Comparison of ENCODE assay signal across 11 cellular contexts in the genomic region with DNA sequence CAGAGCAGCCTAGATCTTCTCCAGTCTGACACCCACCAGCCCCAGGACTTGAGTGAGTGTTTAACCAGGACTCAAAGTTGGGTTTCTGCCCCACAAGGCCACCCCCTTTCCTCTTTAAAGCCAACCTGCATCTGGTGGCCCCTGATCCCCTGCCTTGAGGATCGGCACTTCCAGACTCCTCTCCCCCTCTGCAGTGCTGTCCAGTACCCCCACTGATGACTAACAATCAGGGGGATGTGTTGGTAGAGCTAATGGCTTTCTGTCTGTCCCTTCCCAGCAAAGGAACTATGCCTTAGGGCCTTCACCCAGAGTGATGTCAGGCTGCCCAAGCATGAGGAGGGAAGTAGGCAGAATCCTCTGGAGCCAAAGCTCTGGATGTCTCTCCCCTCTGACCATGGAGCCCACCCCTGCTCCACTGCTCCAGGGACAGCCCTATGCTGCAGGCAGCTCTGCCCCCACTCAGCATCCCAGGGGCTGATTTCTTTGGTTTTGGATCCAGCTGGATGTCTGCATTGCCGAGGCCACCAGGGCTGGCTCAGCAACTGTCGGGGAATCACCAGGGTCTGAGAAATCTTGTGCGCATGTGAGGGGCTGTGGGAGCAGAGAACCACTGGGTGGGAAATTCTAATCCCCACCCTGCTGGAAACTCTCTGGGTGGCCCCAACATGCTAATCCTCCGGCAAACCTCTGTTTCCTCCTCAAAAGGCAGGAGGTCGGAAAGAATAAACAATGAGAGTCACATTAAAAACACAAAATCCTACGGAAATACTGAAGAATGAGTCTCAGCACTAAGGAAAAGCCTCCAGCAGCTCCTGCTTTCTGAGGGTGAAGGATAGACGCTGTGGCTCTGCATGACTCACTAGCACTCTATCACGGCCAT. TPM values are rescaled to one million over a fixed set of nuclear protein-coding genes. Genes with fewer than 3 reads are reported as not detected.
DNase-seq lines count a peak whose midpoint lies in the region; ATAC-seq and TF ChIP-seq lines count a peak whose summit lies in the region.
"Had no signal": no experiment of that assay in that cellular context is flagged by ENCODE, and none has a peak within 500 bp of the region (broad histone marks: within the 10 kb centered on the region; RNA-seq: fewer than 3 reads in every experiment).

No MANE protein-coding gene starts in this region.

- H3K27ac Mint-ChIP-seq in natural killer cell treated with Interleukin-12 subunit alpha and Interleukin-12 subunit beta and Interleukin-15 and Interleukin-18, amount 100 ng/mL, for 72 hours: peak overlapping the region; percentile 90 to 98
- peak overlapping the region in 1 of 2 donors; percentile 57 for H3K27ac Mint-ChIP-seq in natural killer cell

- H3K9me3 Mint-ChIP-seq in natural killer cell treated with Interleukin-12 subunit alpha and Interleukin-12 subunit beta and Interleukin-15 and Interleukin-18, amount 100 ng/mL, for 72 hours: no peaks in the 10 kb centered on the region
- H3K9me3 Mint-ChIP-seq in natural killer cell: no peaks in the 10 kb centered on the region

- peak overlapping the region; percentile 63 for H3K4me3 Mint-ChIP-seq in natural killer cell treated with Interleukin-12 subunit alpha and Interleukin-12 subunit beta and Interleukin-15 and Interleukin-18, amount 100 ng/mL, for 72 hours
- no peak overlapping the region for H3K4me3 Mint-ChIP-seq in natural killer cell

- in situ Hi-C loops in brain microvascular endothelial cell (cut with HindIII; ENCODE audit: low pct_ligation_motif_present, low sequenced_read_pairs): no loop called here

- H3K9me3 ChIP-seq in lung (ENCODE audit: control insufficient read depth in 2 of 2, insufficient read depth in 1 of 2, low read length in 1 of 2) (no peaks in the 10 kb centered on the region), aorta (ENCODE audit: control insufficient read depth, low read length) (no peaks in the 10 kb centered on the region)

- TF ChIP-seq CTCF in natural killer cell (IDR thresholded peaks at IDR 0.05) (no peak), brain microvascular endothelial cell (IDR thresholded peaks at IDR 0.05; ENCODE audit: low read depth, low read length, missing control alignments) (peak; percentile 24), lung (IDR thresholded peaks at IDR 0.05; ENCODE audit: control extremely low read depth, extremely low read depth) (no peak)

- no peaks in the 10 kb centered on the region for H3K27me3 ChIP-seq in brain microvascular endothelial cell (replicated peaks)
- no peaks in the 10 kb centered on the region for H3K27me3 ChIP-seq in lung (ENCODE audit: control insufficient read depth, insufficient read depth)
- H3K27me3 ChIP-seq in aorta (ENCODE audit: control insufficient read depth in 1 of 2, insufficient read depth in 2 of 2, low read length in 1 of 2): no peaks in the 10 kb centered on the region

- peak overlapping the region; percentile 71 for H3K27ac ChIP-seq in brain microvascular endothelial cell
- H3K27ac ChIP-seq in lung (ENCODE audit: low read depth in 1 of 2, low read length in 1 of 2): peak overlapping the region; percentile 0 to 45
- H3K27ac ChIP-seq in aorta (ENCODE audit: low read depth in 1 of 2, low read length in 2 of 2): peak overlapping the region in 1 of 2 donors; percentile 27
- H3K27ac ChIP-seq in substantia nigra (ENCODE audit: low read depth, low read length, poor library complexity, severe bottlenecking): no peak overlapping the region

- no peak for DNase-seq in natural killer cell treated with Interleukin-12 subunit alpha and Interleukin-12 subunit beta and Interleukin-15 and Interleukin-18, amount 100 ng/mL, for 72 hours (ENCODE audit: low spot score)
- DNase-seq in natural killer cell (no peak), brain microvascular endothelial cell (peak; percentile 84), lung (ENCODE audit: low spot score) (no peak), aorta (peak in 1 of 2 donors; percentile 55), substantia nigra (lab: John Stamatoyannopoulos, UW) (no peak)
- DNase-seq: activated CD4-positive, CD25-positive, alpha-beta regulatory T cell treated with anti-CD3 and anti-CD28 coated beads, Interleukin-2, amount 50 U/mL, for 72 hours; DND-41; nucleus accumbens had no signal

- intact Hi-C loops in natural killer cell (cut with micrococcal nuclease) (no loop called here), aorta (cut with DNase I) (no loop called here)

- no peaks in the 10 kb centered on the region for H3K27me3 Mint-ChIP-seq in natural killer cell treated with Interleukin-12 subunit alpha and Interleukin-12 subunit beta and Interleukin-15 and Interleukin-18, amount 100 ng/mL, for 72 hours
- no peaks in the 10 kb centered on the region for H3K27me3 Mint-ChIP-seq in natural killer cell (ENCODE audit: low read depth in 2 of 2)

- no peaks in the 10 kb centered on the region for H3K36me3 ChIP-seq in brain microvascular endothelial cell (replicated peaks)
- no peaks in the 10 kb centered on the region for H3K36me3 ChIP-seq in lung (ENCODE audit: control insufficient read depth in 2 of 2, insufficient read depth in 2 of 2, low read length in 2 of 2)
- H3K36me3 ChIP-seq in aorta (ENCODE audit: control insufficient read depth in 1 of 2, insufficient read depth in 2 of 2, low read length in 1 of 2): no peaks in the 10 kb centered on the region

- H3K4me3 ChIP-seq in brain microvascular endothelial cell (ENCODE audit: low read depth, low read length) (no peak overlapping the region), lung (no peak overlapping the region), aorta (ENCODE audit: low read length in 2 of 2) (no peak overlapping the region)

- H3K4me1 ChIP-seq in lung (ENCODE audit: control insufficient read depth in 2 of 2, insufficient read depth in 2 of 2, low read length in 2 of 2) (peaks cover 2 to 3% of the 10 kb centered on the region in 2 donors), aorta (ENCODE audit: control insufficient read depth in 1 of 2, insufficient read depth in 2 of 2, low read length in 2 of 2) (no peaks in the 10 kb centered on the region)

- WGBS in lung, 2 donors: 64 to 79% methylated on average over 9 of the region's 9 CpGs
- 30 to 42% methylated on average over 9 of the region's 9 CpGs for WGBS in aorta, 2 donors

- H3K36me3 Mint-ChIP-seq in natural killer cell treated with Interleukin-12 subunit alpha and Interleukin-12 subunit beta and Interleukin-15 and Interleukin-18, amount 100 ng/mL, for 72 hours: peaks cover 25% of the 10 kb centered on the region
- peaks cover 9% of the 10 kb centered on the region for H3K36me3 Mint-ChIP-seq in natural killer cell

- ATAC-seq in natural killer cell treated with Interleukin-12 subunit alpha and Interleukin-12 subunit beta and Interleukin-15 and Interleukin-18, amount 100 ng/mL, for 72 hours: no peak
- ATAC-seq in natural killer cell (no peak), lung (ENCODE audit: insufficient read depth, low FRiP score) (no peak), aorta (ENCODE audit: low FRiP score) (peak; percentile 72), HG03457 (IDR thresholded peaks at IDR 0.05; ENCODE audit: unreplicated experiment) (no peak), GM21526 (IDR thresholded peaks at IDR 0.05; ENCODE audit: low FRiP score, unreplicated experiment) (no peak)

- H3K4me1 Mint-ChIP-seq in natural killer cell treated with Interleukin-12 subunit alpha and Interleukin-12 subunit beta and Interleukin-15 and Interleukin-18, amount 100 ng/mL, for 72 hours (ENCODE audit: low read depth in 2 of 2): peaks cover 40 to 79% of the 10 kb centered on the region in 2 donors
- H3K4me1 Mint-ChIP-seq in natural killer cell: peaks cover 36 to 46% of the 10 kb centered on the region in 2 donors

RNA-seq across cellular contexts. Expression of a gene that starts 42.9 kb away (rescaled TPM):
- total RNA-seq in natural killer cell treated with Interleukin-12 subunit alpha and Interleukin-12 subunit beta and Interleukin-15 and Interleukin-18, amount 100 ng/mL, for 72 hours: 100 to 1,000 TPM; 147 to 221 TPM
- total RNA-seq in natural killer cell: 10 to 100 TPM; 79.5 to 97.9 (median 92.8) TPM
- 100 to 1,000 TPM; 164 to 187 TPM for total RNA-seq in lung
- polyA plus RNA-seq in lung: 100 to 1,000 TPM; 247 to 377 TPM
- 100 to 1,000 TPM; 143 to 149 TPM for total RNA-seq in aorta
- polyA plus RNA-seq in aorta: 100 to 1,000 TPM; 240 to 309 TPM

RNA-seq across cellular contexts. Expression of a gene that starts 52.0 kb away (rescaled TPM):
- total RNA-seq in natural killer cell treated with Interleukin-12 subunit alpha and Interleukin-12 subunit beta and Interleukin-15 and Interleukin-18, amount 100 ng/mL, for 72 hours: 10 to 100 TPM in 1 of 2 donors, 1 to 10 TPM in 1; 8.4 to 36.8 TPM
- total RNA-seq in natural killer cell: 10 to 100 TPM; 29.7 to 39.3 (median 30.2) TPM
- 10 to 100 TPM; 29.0 to 34.0 TPM for total RNA-seq in lung
- 10 to 100 TPM; 14.9 to 18.8 TPM for polyA plus RNA-seq in lung
- total RNA-seq in aorta: 10 to 100 TPM; 44.8 to 47.4 TPM
- 10 to 100 TPM; 20.3 to 41.6 TPM for polyA plus RNA-seq in aorta
